ENCODE assay signal across 12 cellular contexts in the genomic region with DNA sequence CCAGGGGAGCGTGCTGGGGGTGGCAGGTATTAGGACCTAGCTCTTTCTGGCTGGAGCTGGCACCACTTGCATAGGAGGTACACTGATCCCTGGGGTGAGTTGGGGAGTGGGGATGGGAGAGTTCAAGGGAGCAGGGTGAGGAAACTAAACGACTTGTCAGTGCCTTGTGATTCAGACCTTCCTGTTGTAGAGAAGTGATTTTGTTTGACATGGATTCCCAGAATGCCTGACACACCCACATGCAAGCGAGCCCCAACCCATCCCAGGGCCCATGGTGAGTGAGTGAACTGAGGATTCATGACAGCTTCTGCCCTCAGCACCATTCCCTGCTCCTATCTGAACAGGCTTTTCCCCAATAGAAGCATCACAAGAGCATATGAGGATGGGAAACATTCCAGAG.
"Had no signal": no experiment of that assay in that cellular context is flagged by ENCODE, and none has a peak within 500 bp of the region (broad histone marks: within the 10 kb centered on the region; RNA-seq: fewer than 3 reads in every experiment).

No MANE protein-coding gene starts in this region.

- H3K27ac ChIP-seq: tibial nerve, WERI-Rb-1 had no signal

- ATAC-seq: natural killer cell treated with Interleukin-12 subunit alpha and Interleukin-12 subunit beta and Interleukin-15 and Interleukin-18, amount 100 ng/mL, for 72 hours had no signal

- H3K9me3 Mint-ChIP-seq: immature natural killer cell; natural killer cell treated with Interleukin-12 subunit alpha and Interleukin-12 subunit beta and Interleukin-15 and Interleukin-18, amount 100 ng/mL, for 72 hours had no signal

- H3K9me3 ChIP-seq: tibial nerve had no signal

- DNase-seq: activated CD4-positive, alpha-beta T cell treated with anti-CD3 and anti-CD28 coated beads for 1 hour; activated CD4-positive, alpha-beta T cell treated with anti-CD3 and anti-CD28 coated beads, Interleukin-2, amount 50 U/mL, for 4 hours; caudate nucleus; immature natural killer cell; posterior cingulate gyrus; stimulated activated CD4-positive, alpha-beta T cell treated with anti-CD3 and anti-CD28 coated beads, Interleukin-2, amount 100 ng/mL, for 24 hours; stimulated activated naive CD4-positive, alpha-beta T cell treated with Interleukin-2 at 50 U/mL for 16 hours; SW 1271; WERI-Rb-1 had no signal

- H3K36me3 Mint-ChIP-seq: activated naive CD8-positive, alpha-beta T cell; immature natural killer cell; natural killer cell treated with Interleukin-12 subunit alpha and Interleukin-12 subunit beta and Interleukin-15 and Interleukin-18, amount 100 ng/mL, for 72 hours had no signal

- H3K4me1 Mint-ChIP-seq: immature natural killer cell had no signal

- H3K27ac Mint-ChIP-seq: activated naive CD8-positive, alpha-beta T cell; immature natural killer cell; natural killer cell treated with Interleukin-12 subunit alpha and Interleukin-12 subunit beta and Interleukin-15 and Interleukin-18, amount 100 ng/mL, for 72 hours had no signal

- H3K27me3 Mint-ChIP-seq: activated naive CD8-positive, alpha-beta T cell had no signal

- H3K4me3 Mint-ChIP-seq: activated naive CD8-positive, alpha-beta T cell; immature natural killer cell; natural killer cell treated with Interleukin-12 subunit alpha and Interleukin-12 subunit beta and Interleukin-15 and Interleukin-18, amount 100 ng/mL, for 72 hours had no signal

- H3K4me3 ChIP-seq: tibial nerve had no signal

- H3K36me3 ChIP-seq: tibial nerve, WERI-Rb-1 had no signal

- H3K4me1 ChIP-seq: tibial nerve had no signal
